ENCODE assay signal across 28 cellular contexts in genomic region chr6:81340946-81341345, GRCh38.
"Had no signal": no experiment of that assay in that cellular context is flagged by ENCODE, and none has a peak within 500 bp of the region (broad histone marks: within the 10 kb centered on the region; RNA-seq: fewer than 3 reads in every experiment).

No MANE protein-coding gene starts in this region.

- H3K4me1 ChIP-seq: pancreas, prostate gland, right lobe of liver, sigmoid colon, suprapubic skin, testis, tibial artery, transverse colon, upper lobe of left lung, vagina had no signal

- H3K27ac ChIP-seq: neutrophil, pancreas, prostate gland, right lobe of liver, sigmoid colon, suprapubic skin, testis, tibial artery, transverse colon, upper lobe of left lung, vagina had no signal

- H3K4me3 ChIP-seq: pancreas, prostate gland, right lobe of liver, sigmoid colon, suprapubic skin, testis, tibial artery, transverse colon, upper lobe of left lung, vagina had no signal

- DNase-seq: naive thymus-derived CD4-positive, alpha-beta T cell; natural killer cell; nephron progenitor cell; nucleus accumbens; pancreas; retina; right cardiac atrium; right lobe of liver; sigmoid colon; small intestine; stimulated activated CD4-positive, alpha-beta T cell treated with anti-CD3 and anti-CD28 coated beads, Interleukin-15, amount 100 ng/mL, for 24 hours; stimulated activated CD4-positive, alpha-beta T cell treated with anti-CD3 and anti-CD28 coated beads, Interleukin-2, amount 100 ng/mL, for 24 hours; stimulated activated CD4-positive, alpha-beta T cell treated with anti-CD3 and anti-CD28 coated beads, Interleukin-2, amount 100 ng/mL, for 48 hours; stimulated activated CD4-positive, alpha-beta T cell treated with anti-CD3 and anti-CD28 coated beads, Interleukin-4, amount 100 ng/mL, for 24 hours; stimulated activated naive B cell treated with anti-CD40 and anti-IgM and Interleukin-4, amounts not matched to agents 10 μg/mL and 1 μg/mL and 100 μg/mL, for 72 hours; stimulated activated naive CD4-positive, alpha-beta T cell treated with Interleukin-2 at 50 U/mL for 16 hours; substantia nigra; testis; tibial artery; transverse colon; upper lobe of left lung had no signal

- H3K4me1 Mint-ChIP-seq: natural killer cell; nephron progenitor cell; neural crest cell; stimulated activated effector memory CD8-positive, alpha-beta T cell treated with anti-CD3 and anti-CD28 coated beads, Interleukin-12 subunit alpha, Interleukin-12 subunit beta, amount 100 ng/mL, for 72 hours; stimulated activated naive B cell treated with anti-CD40 and anti-IgM and Interleukin-4, amounts not matched to agents 10 μg/mL and 1 μg/mL and 100 μg/mL, for 72 hours had no signal

- H3K27me3 ChIP-seq: neutrophil, pancreas, right lobe of liver, sigmoid colon, suprapubic skin, testis, tibial artery, transverse colon, upper lobe of left lung, vagina had no signal

- ATAC-seq: naive thymus-derived CD4-positive, alpha-beta T cell; natural killer cell; pancreas; right cardiac atrium; right lobe of liver; stimulated activated effector memory CD8-positive, alpha-beta T cell treated with anti-CD3 and anti-CD28 coated beads, Interleukin-12 subunit alpha, Interleukin-12 subunit beta, amount 100 ng/mL, for 72 hours; stimulated activated naive B cell treated with anti-CD40 and anti-IgM and Interleukin-4, amounts not matched to agents 10 μg/mL and 1 μg/mL and 100 μg/mL, for 72 hours had no signal

- H3K36me3 ChIP-seq: neutrophil, pancreas, prostate gland, right lobe of liver, sigmoid colon, suprapubic skin, tibial artery, transverse colon, upper lobe of left lung, vagina had no signal

- H3K4me3 Mint-ChIP-seq: naive thymus-derived CD4-positive, alpha-beta T cell; natural killer cell; nephron progenitor cell; neural crest cell; stimulated activated effector memory CD8-positive, alpha-beta T cell treated with anti-CD3 and anti-CD28 coated beads, Interleukin-12 subunit alpha, Interleukin-12 subunit beta, amount 100 ng/mL, for 72 hours; stimulated activated naive B cell treated with anti-CD40 and anti-IgM and Interleukin-4, amounts not matched to agents 10 μg/mL and 1 μg/mL and 100 μg/mL, for 72 hours; stimulated activated naive CD8-positive, alpha-beta T cell treated with anti-CD3 and anti-CD28 coated beads, Interleukin-15, Interleukin-2, amounts not matched to agents 100 ng/mL and 50 ng/mL, for 24 hours had no signal

- H3K36me3 Mint-ChIP-seq: naive thymus-derived CD4-positive, alpha-beta T cell; natural killer cell; stimulated activated effector memory CD8-positive, alpha-beta T cell treated with anti-CD3 and anti-CD28 coated beads, Interleukin-12 subunit alpha, Interleukin-12 subunit beta, amount 100 ng/mL, for 72 hours; stimulated activated naive B cell treated with anti-CD40 and anti-IgM and Interleukin-4, amounts not matched to agents 10 μg/mL and 1 μg/mL and 100 μg/mL, for 72 hours had no signal

- H3K27me3 Mint-ChIP-seq: naive thymus-derived CD4-positive, alpha-beta T cell; stimulated activated naive B cell treated with anti-CD40 and anti-IgM and Interleukin-4, amounts not matched to agents 10 μg/mL and 1 μg/mL and 100 μg/mL, for 72 hours; stimulated activated naive CD8-positive, alpha-beta T cell treated with anti-CD3 and anti-CD28 coated beads, Interleukin-15, Interleukin-2, amounts not matched to agents 100 ng/mL and 50 ng/mL, for 24 hours had no signal

- H3K27ac Mint-ChIP-seq: naive thymus-derived CD4-positive, alpha-beta T cell; natural killer cell; nephron progenitor cell; stimulated activated effector memory CD8-positive, alpha-beta T cell treated with anti-CD3 and anti-CD28 coated beads, Interleukin-12 subunit alpha, Interleukin-12 subunit beta, amount 100 ng/mL, for 72 hours; stimulated activated naive B cell treated with anti-CD40 and anti-IgM and Interleukin-4, amounts not matched to agents 10 μg/mL and 1 μg/mL and 100 μg/mL, for 72 hours; stimulated activated naive CD8-positive, alpha-beta T cell treated with anti-CD3 and anti-CD28 coated beads, Interleukin-15, Interleukin-2, amounts not matched to agents 100 ng/mL and 50 ng/mL, for 24 hours had no signal

- H3K9me3 ChIP-seq: neutrophil, pancreas, prostate gland, right lobe of liver, sigmoid colon, testis, transverse colon, upper lobe of left lung, vagina had no signal
